In genomic region chr11:691710-692590, GRCh38 we compare ENCODE assay signal across 1 cellular context.
TF ChIP-seq lines count a peak whose summit lies in the region.

No MANE protein-coding gene starts in this region.

TF ChIP-seq in HEK293T, 16 proteins besides CTCF, POLR2A, EP300 and RAD21 (continued from another document):
- TF ChIP-seq HDGF (IDR thresholded peaks at IDR 0.05; ENCODE audit: borderline replicate concordance) (no peak), NFRKB (IDR thresholded peaks at IDR 0.05) (no peak), ZNF384 (IDR thresholded peaks at IDR 0.05) (no peak), TARDBP (IDR thresholded peaks at IDR 0.05) (no peak)
TF ChIP-seq in HEK293T: peak in this region for 0.
